In the genomic region with DNA sequence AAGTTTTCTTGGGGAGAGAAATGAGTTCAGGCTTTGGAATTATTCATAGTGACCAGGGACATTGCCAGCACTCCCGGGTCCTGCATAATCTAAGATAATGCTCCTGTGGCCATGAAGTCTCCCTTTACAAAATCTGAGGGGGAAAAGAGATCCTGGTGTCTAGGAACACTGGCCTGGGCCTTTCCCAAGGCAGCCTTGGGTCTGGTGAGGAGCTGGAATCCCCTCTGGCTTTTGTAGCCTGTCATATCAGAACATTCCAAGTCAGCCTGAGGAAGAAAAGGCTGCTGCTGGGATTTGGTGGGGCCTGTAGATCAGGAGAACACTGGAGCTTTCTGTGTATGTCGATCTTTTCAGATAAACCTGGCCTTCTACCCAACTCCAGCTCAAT, we compare ENCODE assay signal across 8 cellular contexts. TPM values are rescaled to one million over a fixed set of nuclear protein-coding genes. Genes with fewer than 3 reads are reported as not detected.
DNase-seq lines count a peak whose midpoint lies in the region; ATAC-seq, FAIRE-seq and TF ChIP-seq lines count a peak whose summit lies in the region.

No MANE protein-coding gene starts in this region.

- H3K27ac ChIP-seq in A549, result peak overlapping the region; percentile 100
- H3K27ac ChIP-seq in breast epithelium, result peak overlapping the region; percentile 98 to 99

- FAIRE-seq in A549 (lab: Jason Lieb, UNC) (no peak), H54 (lab: Jason Lieb, UNC) (no peak), urothelium cell line (lab: Jason Lieb, UNC) (no peak)

- H3K4me1 ChIP-seq in A549, result peaks cover 31% of the 10 kb centered on the region
- H3K4me1 ChIP-seq in breast epithelium, result peaks cover 14 to 17% of the 10 kb centered on the region in 2 donors

- DNase-seq in A549 (ENCODE audit: low read depth in 1 of 2, low spot score in 1 of 2) (no peak), breast epithelium (ENCODE audit: low spot score in 2 of 2) (no peak), natural killer cell (no peak), H54 (ENCODE audit: insufficient read length, low spot score) (no peak), urothelium cell line (ENCODE audit: low spot score) (no peak)

- WGBS in A549 (ENCODE audit: missing lambda C conversion rate), result 57% methylated on average over 2 of the region's 2 CpGs

- TF ChIP-seq CTCF in A549 (IDR thresholded peaks at IDR 0.05) (no peak), breast epithelium (IDR thresholded peaks at IDR 0.05) (no peak), natural killer cell (IDR thresholded peaks at IDR 0.05) (no peak)

- no peaks in the 10 kb centered on the region for H3K27me3 ChIP-seq in breast epithelium

- ATAC-seq in A549 (no peak), natural killer cell (no peak), GM18519 (IDR thresholded peaks at IDR 0.05; ENCODE audit: low FRiP score, unreplicated experiment) (no peak), GM21576 (IDR thresholded peaks at IDR 0.05; ENCODE audit: unreplicated experiment) (no peak)

- H3K9me3 ChIP-seq in A549 (no peaks in the 10 kb centered on the region), breast epithelium (no peaks in the 10 kb centered on the region)

- no peak for TF ChIP-seq POLR2A in A549 (IDR thresholded peaks at IDR 0.05; ENCODE audit: low read length)
- TF ChIP-seq POLR2A in breast epithelium (IDR thresholded peaks at IDR 0.05), result no peak
- TF ChIP-seq POLR2A in H54 (IDR thresholded peaks at IDR 0.05; ENCODE audit: low read depth, low read length), result no peak

- no peak overlapping the region for H3K4me3 ChIP-seq in A549
- H3K4me3 ChIP-seq in breast epithelium, result peak overlapping the region in 1 of 3 donors; percentile 89

- H3K9me3 Mint-ChIP-seq in IgD-negative memory B cell (no peaks in the 10 kb centered on the region), natural killer cell (no peaks in the 10 kb centered on the region)

- H3K36me3 Mint-ChIP-seq in IgD-negative memory B cell, result no peaks in the 10 kb centered on the region
- H3K36me3 Mint-ChIP-seq in natural killer cell, result no peaks in the 10 kb centered on the region

- H3K27ac Mint-ChIP-seq in IgD-negative memory B cell (peak overlapping the region; percentile 91 to 97 (median 93)), natural killer cell (peak overlapping the region; percentile 97 to 98)

- H3K4me3 Mint-ChIP-seq in IgD-negative memory B cell (peak overlapping the region; percentile 94 to 95 (median 94)), natural killer cell (peak overlapping the region; percentile 98)

- TF ChIP-seq RAD21 in A549 (conservative IDR thresholded peaks at IDR 0.05 in 1 of 2, IDR thresholded peaks at IDR 0.05 in 1 of 2), result no peak

- H3K4me2 ChIP-seq in A549, result peak overlapping the region; percentile 87

- CTCF ChIA-PET in A549 (lab: Yijun Ruan, JAX), result interaction anchor here (0.7 to 6.9 kb wide), 5 partner anchors 9 to 126 kb away, joined by 3 to 51 read pairs (median 4); a partner anchor contains a TSS

- POLR2A ChIA-PET in A549 (lab: Yijun Ruan, JAX), result interaction anchor here (1.6 to 3.2 kb wide), 3 partner anchors 12 to 94 kb away, joined by 6 to 28 read pairs (median 18); a partner anchor contains a TSS

- no peak for TF ChIP-seq EP300 in A549 (IDR thresholded peaks at IDR 0.05)

- intact Hi-C loops in breast epithelium (cut with DNase I; ENCODE audit: low total_unique reads), result no loop called here
- intact Hi-C loops in natural killer cell (cut with micrococcal nuclease), result loop anchor here (10.0 kb wide), 1 partner anchor 651 kb away; a partner anchor contains a TSS

- H3K27me3 Mint-ChIP-seq in IgD-negative memory B cell (no peaks in the 10 kb centered on the region), natural killer cell (ENCODE audit: low read depth in 2 of 2) (no peaks in the 10 kb centered on the region)

- H3K4me1 Mint-ChIP-seq in IgD-negative memory B cell (peaks cover 17 to 23% (median 22%) of the 10 kb centered on the region in 3 donors), natural killer cell (peaks cover 37 to 40% of the 10 kb centered on the region in 2 donors)

- H3K36me3 ChIP-seq in breast epithelium, result no peaks in the 10 kb centered on the region

TF ChIP-seq in A549, 52 proteins besides CTCF, POLR2A, EP300 and RAD21:
- TF ChIP-seq, protein P1, sequence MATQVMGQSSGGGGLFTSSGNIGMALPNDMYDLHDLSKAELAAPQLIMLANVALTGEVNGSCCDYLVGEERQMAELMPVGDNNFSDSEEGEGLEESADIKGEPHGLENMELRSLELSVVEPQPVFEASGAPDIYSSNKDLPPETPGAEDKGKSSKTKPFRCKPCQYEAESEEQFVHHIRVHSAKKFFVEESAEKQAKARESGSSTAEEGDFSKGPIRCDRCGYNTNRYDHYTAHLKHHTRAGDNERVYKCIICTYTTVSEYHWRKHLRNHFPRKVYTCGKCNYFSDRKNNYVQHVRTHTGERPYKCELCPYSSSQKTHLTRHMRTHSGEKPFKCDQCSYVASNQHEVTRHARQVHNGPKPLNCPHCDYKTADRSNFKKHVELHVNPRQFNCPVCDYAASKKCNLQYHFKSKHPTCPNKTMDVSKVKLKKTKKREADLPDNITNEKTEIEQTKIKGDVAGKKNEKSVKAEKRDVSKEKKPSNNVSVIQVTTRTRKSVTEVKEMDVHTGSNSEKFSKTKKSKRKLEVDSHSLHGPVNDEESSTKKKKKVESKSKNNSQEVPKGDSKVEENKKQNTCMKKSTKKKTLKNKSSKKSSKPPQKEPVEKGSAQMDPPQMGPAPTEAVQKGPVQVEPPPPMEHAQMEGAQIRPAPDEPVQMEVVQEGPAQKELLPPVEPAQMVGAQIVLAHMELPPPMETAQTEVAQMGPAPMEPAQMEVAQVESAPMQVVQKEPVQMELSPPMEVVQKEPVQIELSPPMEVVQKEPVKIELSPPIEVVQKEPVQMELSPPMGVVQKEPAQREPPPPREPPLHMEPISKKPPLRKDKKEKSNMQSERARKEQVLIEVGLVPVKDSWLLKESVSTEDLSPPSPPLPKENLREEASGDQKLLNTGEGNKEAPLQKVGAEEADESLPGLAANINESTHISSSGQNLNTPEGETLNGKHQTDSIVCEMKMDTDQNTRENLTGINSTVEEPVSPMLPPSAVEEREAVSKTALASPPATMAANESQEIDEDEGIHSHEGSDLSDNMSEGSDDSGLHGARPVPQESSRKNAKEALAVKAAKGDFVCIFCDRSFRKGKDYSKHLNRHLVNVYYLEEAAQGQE (IDR thresholded peaks at IDR 0.05), result no peak
- TF ChIP-seq JUNB (IDR thresholded peaks at IDR 0.05), result no peak
- no peak for TF ChIP-seq MAFK (IDR thresholded peaks at IDR 0.05; ENCODE audit: partially characterized antibody)
- no peak for TF ChIP-seq KDM1A (IDR thresholded peaks at IDR 0.05; ENCODE audit: low read depth)
- TF ChIP-seq RFX5 (IDR thresholded peaks at IDR 0.05), result no peak
- no peak for TF ChIP-seq MAZ (IDR thresholded peaks at IDR 0.05; ENCODE audit: borderline replicate concordance, low read depth, low read length)
- TF ChIP-seq SREBF2 (IDR thresholded peaks at IDR 0.05), result no peak
- no peak for TF ChIP-seq JUN (IDR thresholded peaks at IDR 0.05)
- TF ChIP-seq EHF (CRISPR knock-in tag; IDR thresholded peaks at IDR 0.05), result no peak
- TF ChIP-seq ESRRA (IDR thresholded peaks at IDR 0.05; ENCODE audit: borderline replicate concordance, low read length), result no peak
- TF ChIP-seq, protein P2, sequence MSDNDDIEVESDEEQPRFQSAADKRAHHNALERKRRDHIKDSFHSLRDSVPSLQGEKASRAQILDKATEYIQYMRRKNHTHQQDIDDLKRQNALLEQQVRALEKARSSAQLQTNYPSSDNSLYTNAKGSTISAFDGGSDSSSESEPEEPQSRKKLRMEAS (IDR thresholded peaks at IDR 0.05), result no peak
- no peak for TF ChIP-seq NR3C1 (IDR thresholded peaks at IDR 0.05)
- TF ChIP-seq SMC3 (IDR thresholded peaks at IDR 0.05), result no peak

RNA-seq across cellular contexts. Expression of a gene that starts 1.6 kb away (rescaled TPM):
- 17.4 and 23.9 TPM in 2 replicates for polyA plus RNA-seq in A549 (2011; rRNA removed)
- 29.6 and 37.4 TPM in 2 replicates for polyA plus RNA-seq in A549 (2012; cell fraction: cytosol; rRNA removed)
- 71.0 and 103 TPM in 2 replicates for polyA plus RNA-seq in A549 (2012; cell fraction: nucleus; rRNA removed)
- polyA plus RNA-seq in A549 (2017; fragmentation: RNase III; extraction: RNeasy Plus Mini Kit Qiagen cat#74134 plus additional on column Dnase treatment), result 21.4 to 24.1 TPM (median 22.4 TPM) in 3 replicates
- polyA minus RNA-seq in A549 (2011; rRNA and poly(A)+ RNA removed), result 40.8 and 48.3 TPM in 2 replicates
- 24.4 TPM for polyA plus RNA-seq in IgD-negative memory B cell
- total RNA-seq in breast epithelium, result 10 to 100 TPM; 32.8 to 41.9 (median 35.4) TPM
- 100 to 1,000 TPM; 199 to 214 (median 202) TPM for total RNA-seq in natural killer cell

Comparison
In these comparisons a context has a peak if more than half of its experiments do, and no peak if none do; other contexts are left out.
1. RNA of a gene that starts 1.6 kb away (total RNA-seq): 199 to 214 TPM in natural killer cell; 32.8 to 41.9 TPM in breast epithelium; every median in the first group is over 4 times any median in the second.